In genomic region chr17:40363480-40363838, GRCh38 we compare ENCODE assay signal across 8 cellular contexts. TPM values are rescaled to one million over a fixed set of nuclear protein-coding genes. Genes with fewer than 3 reads are reported as not detected.
DNase-seq lines count a peak whose midpoint lies in the region; ATAC-seq, FAIRE-seq and TF ChIP-seq lines count a peak whose summit lies in the region.

No MANE protein-coding gene starts in this region.

- peaks cover 8% of the 10 kb centered on the region for H3K4me1 ChIP-seq in mammary epithelial cell (ENCODE audit: insufficient read depth, low read length)
- H3K4me1 ChIP-seq in mesodermal cell (ENCODE audit: control insufficient read depth, insufficient read depth, low read length, poor library complexity, severe bottlenecking), result no peaks in the 10 kb centered on the region
- H3K4me1 ChIP-seq in aorta (ENCODE audit: control insufficient read depth in 1 of 2, insufficient read depth in 2 of 2, low read length in 2 of 2), result no peaks in the 10 kb centered on the region

- no peak overlapping the region for H3K9ac ChIP-seq in mammary epithelial cell (ENCODE audit: insufficient read depth, low read length)

- 19% methylated on average over 25 of the region's 40 CpGs for WGBS in mammary epithelial cell (ENCODE audit: low coverage, missing lambda C conversion rate)
- WGBS in mesodermal cell (ENCODE audit: insufficient coverage in 2 of 2), 2 experiments, result 2 to 4% methylated on average over 29 to 37 of the region's 40 CpGs
- 2 to 3% methylated on average over 24 to 40 of the region's 40 CpGs for WGBS in aorta, 2 donors

- H2AFZ ChIP-seq in mammary epithelial cell (ENCODE audit: low read depth, low read length), result peak overlapping the region; percentile 91

- no peaks in the 10 kb centered on the region for H3K9me3 ChIP-seq in mammary epithelial cell (replicated peaks; ENCODE audit: insufficient read depth, low read length)
- H3K9me3 ChIP-seq in mesodermal cell (ENCODE audit: control insufficient read depth, low read length), result no peaks in the 10 kb centered on the region
- H3K9me3 ChIP-seq in aorta (ENCODE audit: control insufficient read depth, low read length), result no peaks in the 10 kb centered on the region

- H3K9me3 Mint-ChIP-seq in HFFc6, result no peaks in the 10 kb centered on the region

- H3K4me1 Mint-ChIP-seq in HFFc6 (ENCODE audit: low read depth), result peaks cover 10% of the 10 kb centered on the region

- no peak for TF ChIP-seq POLR2A in GM12891 (IDR thresholded peaks at IDR 0.05; ENCODE audit: low read depth, low read length)

- H3K36me3 Mint-ChIP-seq in HFFc6 (ENCODE audit: low read depth), result no peaks in the 10 kb centered on the region

- no peak for FAIRE-seq in GM12891 (lab: Jason Lieb, UNC)

- peak; percentile 2 for ATAC-seq in aorta (ENCODE audit: low FRiP score)

- DNase-seq in AG09309 (ENCODE audit: low read depth), result no peak
- DNase-seq in HFFc6, result peak; percentile 18
- DNase-seq in mammary epithelial cell, result no peak
- peak in 1 of 2 donors; percentile 82 for DNase-seq in aorta
- DNase-seq in NCI-H1436 (lab: John Stamatoyannopoulos, UW), result no peak
- no peak for DNase-seq in GM12891 (ENCODE audit: insufficient read length, low spot score)
- no peak for DNase-seq in NCI-H2107 treated with DMSO at 0.1 percent for 48 hours (lab: John Stamatoyannopoulos, UW; ENCODE audit: unreplicated experiment)

- H3K4me3 ChIP-seq in AG09309 (ENCODE audit: control insufficient read depth, low read depth, low read length) (peak overlapping the region; percentile 55), mammary epithelial cell (replicated peaks in 1 of 3; ENCODE audit: insufficient read depth in 1 of 3, low read depth in 2 of 3, low read length in 3 of 3) (peak overlapping the region in 2 of 3 experiments; percentile 53 to 55), mesodermal cell (ENCODE audit: extremely low read depth, insufficient read depth, low read length, poor library complexity, severe bottlenecking) (peak overlapping the region; percentile 51), aorta (ENCODE audit: low read length in 2 of 2) (peak overlapping the region in 1 of 2 donors; percentile 36)

- no peaks in the 10 kb centered on the region for H3K79me2 ChIP-seq in mammary epithelial cell (ENCODE audit: insufficient read depth, low read length)

- H3K4me3 Mint-ChIP-seq in HFFc6, result peak overlapping the region; percentile 86

- H3K27ac Mint-ChIP-seq in HFFc6, result no peak overlapping the region

- peaks cover 3% of the 10 kb centered on the region for H3K27me3 Mint-ChIP-seq in HFFc6 (ENCODE audit: insufficient read depth)

- no peak for TF ChIP-seq CTCF in AG09309 (IDR thresholded peaks at IDR 0.05; ENCODE audit: control insufficient read depth, insufficient read depth, low read depth, low read length, missing control alignments)
- no peak for TF ChIP-seq CTCF in HFFc6 (IDR thresholded peaks at IDR 0.05)
- TF ChIP-seq CTCF in mammary epithelial cell (conservative IDR thresholded peaks at IDR 0.05 in 1 of 2, IDR thresholded peaks at IDR 0.05 in 1 of 2; ENCODE audit: extremely low read depth in 1 of 2, insufficient read depth in 1 of 2, low read depth in 1 of 2, low read length in 2 of 2), result no peak

- no peaks in the 10 kb centered on the region for H3K36me3 ChIP-seq in mammary epithelial cell (ENCODE audit: insufficient read depth, low read length)
- H3K36me3 ChIP-seq in mesodermal cell (ENCODE audit: control insufficient read depth, insufficient read depth, low read length), result no peaks in the 10 kb centered on the region
- H3K36me3 ChIP-seq in aorta (ENCODE audit: control insufficient read depth in 1 of 2, insufficient read depth in 2 of 2, low read length in 1 of 2), result no peaks in the 10 kb centered on the region

- no peaks in the 10 kb centered on the region for H3K27me3 ChIP-seq in mammary epithelial cell (ENCODE audit: insufficient read depth, low read length)
- H3K27me3 ChIP-seq in aorta (ENCODE audit: control insufficient read depth in 1 of 2, insufficient read depth in 2 of 2, low read length in 1 of 2), result no peaks in the 10 kb centered on the region

- intact Hi-C loops in mammary epithelial cell (cut with micrococcal nuclease), result no loop called here
- intact Hi-C loops in aorta (cut with DNase I), result no loop called here

- no TSS peak for BruUV-seq in mammary epithelial cell (replicated peaks; lab: Mats Ljungman, UMichigan)

- H3K4me2 ChIP-seq in mammary epithelial cell (ENCODE audit: insufficient read depth, low read depth, low read length), result peak overlapping the region; percentile 99

- H3K27ac ChIP-seq in mammary epithelial cell (ENCODE audit: insufficient read depth, low read depth, low read length), result no peak overlapping the region
- H3K27ac ChIP-seq in mesodermal cell (ENCODE audit: low read depth, low read length, severe bottlenecking), result no peak overlapping the region
- no peak overlapping the region for H3K27ac ChIP-seq in aorta (ENCODE audit: low read depth in 1 of 2, low read length in 2 of 2)

- dilution Hi-C loops in mammary epithelial cell (cut with HindIII; ENCODE audit: low sequenced_read_pairs), result loop anchor here (5.0 kb wide), 2 partner anchors 61 to 74 kb away; no protein-coding TSS in a partner anchor

- H4K20me1 ChIP-seq in mammary epithelial cell (ENCODE audit: insufficient read depth, low read length), result no peaks in the 10 kb centered on the region

- in situ Hi-C loops in mammary epithelial cell (cut with MboI; ENCODE audit: low sequenced_read_pairs in 2 of 2), result no loop called here

- CTCF ChIA-PET in mammary epithelial cell (lab: Charles Lee; ENCODE audit: low non-redundant PET), result no interaction called here

TF ChIP-seq in GM12891, 5 proteins besides CTCF, POLR2A, EP300 and RAD21:
- TF ChIP-seq PAX5 (IDR thresholded peaks at IDR 0.05; ENCODE audit: insufficient read depth, low read length, severe bottlenecking), result no peak
- no peak for TF ChIP-seq SPI1 (IDR thresholded peaks at IDR 0.05; ENCODE audit: low read depth, low read length)
- TF ChIP-seq TAF1 (IDR thresholded peaks at IDR 0.05; ENCODE audit: low read depth, low read length), result no peak
- TF ChIP-seq POU2F2 (IDR thresholded peaks at IDR 0.05; ENCODE audit: low read depth, low read length), result no peak
- no peak for TF ChIP-seq POLR2AphosphoS5 (IDR thresholded peaks at IDR 0.05; ENCODE audit: low read depth, low read length)

RNA-seq across cellular contexts. Expression of gene GJD3, which starts 1.1 kb away (rescaled TPM):
- 1 to 10 TPM in 2 of 6 experiments, under 1 TPM in 4; 0.36 to 1.4 (median 0.81) TPM for total RNA-seq in HFFc6 (2021; fragmentation: NEBNext Ultra II Directional; extraction: Animal tissue kit (Norgen Biotek cat#: 25700))
- total RNA-seq in mammary epithelial cell (under 1 TPM in 1 of 2 donors, not detected in 1; 0.67 TPM), aorta (1 to 10 TPM; 1.8 to 2.2 TPM)
- polyA plus RNA-seq in mammary epithelial cell (not detected), aorta (not detected)
- 0.57 TPM for polyA minus RNA-seq in mammary epithelial cell
- polyA plus RNA-seq in mesodermal cell (2013, experiment 1 of 2), result 0.37 TPM
- not detected for polyA plus RNA-seq in mesodermal cell (2013, experiment 2 of 2)
- 0.21 TPM for polyA plus RNA-seq in GM12891 (2012; ENCODE audit: low read depth, missing spikeins)

RNA-seq across cellular contexts. Expression of gene TOP2A, which starts 54.2 kb away (rescaled TPM):
- total RNA-seq in HFFc6 (2021; fragmentation: NEBNext Ultra II Directional; extraction: Animal tissue kit (Norgen Biotek cat#: 25700)), result 100 to 1,000 TPM in 5 of 6 experiments, 10 to 100 TPM in 1; 73.2 to 170 (median 150) TPM
- 10 to 100 TPM in 1 of 2 donors, 1 to 10 TPM in 1; 3.2 to 93.3 TPM for total RNA-seq in mammary epithelial cell
- polyA plus RNA-seq in mammary epithelial cell, result 52.6 TPM
- polyA minus RNA-seq in mammary epithelial cell, result 32.4 TPM
- polyA plus RNA-seq in mesodermal cell (2013, experiment 1 of 2), result 189 TPM
- 212 TPM for polyA plus RNA-seq in mesodermal cell (2013, experiment 2 of 2)
- total RNA-seq in aorta, result 1 to 10 TPM; 1.8 to 4.4 TPM
- polyA plus RNA-seq in aorta, result 1 to 10 TPM in 1 of 2 donors, under 1 TPM in 1; 0.25 to 2.1 TPM
- 65.4 TPM for polyA plus RNA-seq in GM12891 (2012; ENCODE audit: low read depth, missing spikeins)

RNA-seq across cellular contexts. Expression of gene RARA, which starts 54.5 kb away (rescaled TPM):
- total RNA-seq in HFFc6 (2021; fragmentation: NEBNext Ultra II Directional; extraction: Animal tissue kit (Norgen Biotek cat#: 25700)), result 10 to 100 TPM; 27.1 to 32.2 (median 28.8) TPM
- total RNA-seq in mammary epithelial cell, result 10 to 100 TPM; 12.7 to 26.6 TPM
- 6.9 TPM for polyA plus RNA-seq in mammary epithelial cell
- 18.5 TPM for polyA minus RNA-seq in mammary epithelial cell
- polyA plus RNA-seq in mesodermal cell (2013, experiment 1 of 2), result 40.2 TPM
- polyA plus RNA-seq in mesodermal cell (2013, experiment 2 of 2), result 31.4 TPM
- total RNA-seq in aorta, result 10 to 100 TPM; 52.7 to 88.3 TPM
- polyA plus RNA-seq in aorta, result 10 to 100 TPM; 10.6 to 25.6 TPM
- 24.8 TPM for polyA plus RNA-seq in GM12891 (2012; ENCODE audit: low read depth, missing spikeins)
